In the genomic region with DNA sequence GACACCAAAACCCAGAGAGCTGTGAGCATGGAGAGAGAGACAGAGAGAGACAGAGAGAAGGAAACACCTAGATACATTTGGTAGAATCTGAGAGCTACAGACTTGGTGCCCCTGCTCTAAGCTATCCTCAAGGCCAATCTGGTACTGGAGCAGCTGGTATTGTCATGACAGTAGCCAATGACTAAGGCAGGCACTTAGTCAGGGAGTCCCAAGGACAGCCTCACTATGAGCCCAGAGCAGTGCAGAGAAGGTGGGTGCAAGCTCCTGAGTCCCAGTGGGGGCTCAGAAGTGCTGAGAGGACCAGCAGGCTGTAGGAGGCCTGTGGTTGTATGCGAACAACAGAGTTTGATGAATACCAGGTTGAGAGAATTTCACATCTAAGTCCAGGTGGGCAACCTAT, we compare ENCODE assay signal across 27 cellular contexts.
"Had no signal": no experiment of that assay in that cellular context is flagged by ENCODE, and none has a peak within 500 bp of the region (broad histone marks: within the 10 kb centered on the region; RNA-seq: fewer than 3 reads in every experiment).

No MANE protein-coding gene starts in this region.

- H3K27me3 ChIP-seq: esophagus muscularis mucosa, foreskin keratinocyte, gastroesophageal sphincter, heart left ventricle, hepatocyte, left lung, neural progenitor cell, sigmoid colon, testis, tibial artery, upper lobe of left lung, uterus had no signal

- H2AFZ ChIP-seq: hepatocyte, neural progenitor cell had no signal

- H3K4me2 ChIP-seq: hepatocyte, neural progenitor cell had no signal

- DNase-seq: cortex of kidney; effector memory CD8-positive, alpha-beta T cell; foreskin keratinocyte; heart left ventricle; left cardiac atrium; left lung; mesendoderm; midbrain; naive thymus-derived CD4-positive, alpha-beta T cell; nucleus accumbens; right cardiac atrium; sigmoid colon; stimulated activated CD4-positive, alpha-beta T cell treated with anti-CD3 and anti-CD28 coated beads, Interleukin-2, amount 100 ng/mL, for 24 hours; stimulated activated CD4-positive, alpha-beta T cell treated with anti-CD3 and anti-CD28 coated beads, Interleukin-4, amount 100 ng/mL, for 24 hours; stimulated activated naive CD8-positive, alpha-beta T cell treated with anti-CD3 and anti-CD28 coated beads, Interleukin-15, Interleukin-2, amounts not matched to agents 100 U/mL and 50 U/mL, for 24 hours; substantia nigra; testis; tibial artery; upper lobe of left lung; uterus had no signal

- H3K4me3 ChIP-seq: esophagus muscularis mucosa, gastroesophageal sphincter, heart left ventricle, hepatocyte, left lung, neural progenitor cell, prostate gland, sigmoid colon, testis, tibial artery, upper lobe of left lung, uterus had no signal

- H3K36me3 ChIP-seq: esophagus muscularis mucosa, gastroesophageal sphincter, heart left ventricle, left lung, neural progenitor cell, prostate gland, sigmoid colon, tibial artery, upper lobe of left lung, uterus had no signal

- ATAC-seq: effector memory CD8-positive, alpha-beta T cell; foreskin keratinocyte; gastroesophageal sphincter; left cardiac atrium; left lung; naive thymus-derived CD4-positive, alpha-beta T cell; stimulated activated naive CD8-positive, alpha-beta T cell treated with anti-CD3 and anti-CD28 coated beads, Interleukin-15, Interleukin-2, amounts not matched to agents 100 U/mL and 50 U/mL, for 24 hours had no signal

- H3K27ac ChIP-seq: esophagus muscularis mucosa, foreskin keratinocyte, gastroesophageal sphincter, heart left ventricle, hepatocyte, left lung, neural progenitor cell, prostate gland, sigmoid colon, testis, tibial artery, upper lobe of left lung, uterus had no signal

- H3K9ac ChIP-seq: neural progenitor cell had no signal

- H3K9me3 ChIP-seq: esophagus muscularis mucosa, gastroesophageal sphincter, heart left ventricle, left lung, prostate gland, sigmoid colon, testis, tibial artery, upper lobe of left lung, uterus had no signal

- FAIRE-seq: endometrium, islet of Langerhans had no signal

- H3K4me1 ChIP-seq: prostate gland had no signal
